ENCODE assay signal across 1 cellular context in the genomic region with DNA sequence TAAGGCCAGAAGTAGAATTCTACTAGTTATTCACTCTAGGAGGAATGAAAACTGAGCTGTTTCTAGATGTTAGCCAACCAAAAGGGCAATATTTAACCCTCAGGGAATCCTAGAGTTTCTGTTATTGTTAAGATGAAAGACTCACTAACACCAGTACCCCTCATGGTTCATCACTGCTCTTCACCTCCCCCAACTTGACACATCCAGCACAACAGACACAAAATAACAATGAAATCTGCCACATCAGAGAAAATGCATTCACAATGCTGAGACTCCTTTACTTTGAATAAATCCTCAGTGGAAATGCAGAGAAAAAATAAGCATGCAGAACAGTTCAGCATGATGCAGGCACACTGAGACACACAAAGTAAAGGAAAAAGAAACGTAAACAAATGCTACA.
TF ChIP-seq lines count a peak whose summit lies in the region.

No MANE protein-coding gene starts in this region.

TF ChIP-seq in GM23338, 12 proteins besides CTCF, POLR2A, EP300 and RAD21 (continued from another document):
- TF ChIP-seq EZH2 (IDR thresholded peaks at IDR 0.05; ENCODE audit: low read depth, unreplicated experiment): no peak
- TF ChIP-seq, protein P1, sequence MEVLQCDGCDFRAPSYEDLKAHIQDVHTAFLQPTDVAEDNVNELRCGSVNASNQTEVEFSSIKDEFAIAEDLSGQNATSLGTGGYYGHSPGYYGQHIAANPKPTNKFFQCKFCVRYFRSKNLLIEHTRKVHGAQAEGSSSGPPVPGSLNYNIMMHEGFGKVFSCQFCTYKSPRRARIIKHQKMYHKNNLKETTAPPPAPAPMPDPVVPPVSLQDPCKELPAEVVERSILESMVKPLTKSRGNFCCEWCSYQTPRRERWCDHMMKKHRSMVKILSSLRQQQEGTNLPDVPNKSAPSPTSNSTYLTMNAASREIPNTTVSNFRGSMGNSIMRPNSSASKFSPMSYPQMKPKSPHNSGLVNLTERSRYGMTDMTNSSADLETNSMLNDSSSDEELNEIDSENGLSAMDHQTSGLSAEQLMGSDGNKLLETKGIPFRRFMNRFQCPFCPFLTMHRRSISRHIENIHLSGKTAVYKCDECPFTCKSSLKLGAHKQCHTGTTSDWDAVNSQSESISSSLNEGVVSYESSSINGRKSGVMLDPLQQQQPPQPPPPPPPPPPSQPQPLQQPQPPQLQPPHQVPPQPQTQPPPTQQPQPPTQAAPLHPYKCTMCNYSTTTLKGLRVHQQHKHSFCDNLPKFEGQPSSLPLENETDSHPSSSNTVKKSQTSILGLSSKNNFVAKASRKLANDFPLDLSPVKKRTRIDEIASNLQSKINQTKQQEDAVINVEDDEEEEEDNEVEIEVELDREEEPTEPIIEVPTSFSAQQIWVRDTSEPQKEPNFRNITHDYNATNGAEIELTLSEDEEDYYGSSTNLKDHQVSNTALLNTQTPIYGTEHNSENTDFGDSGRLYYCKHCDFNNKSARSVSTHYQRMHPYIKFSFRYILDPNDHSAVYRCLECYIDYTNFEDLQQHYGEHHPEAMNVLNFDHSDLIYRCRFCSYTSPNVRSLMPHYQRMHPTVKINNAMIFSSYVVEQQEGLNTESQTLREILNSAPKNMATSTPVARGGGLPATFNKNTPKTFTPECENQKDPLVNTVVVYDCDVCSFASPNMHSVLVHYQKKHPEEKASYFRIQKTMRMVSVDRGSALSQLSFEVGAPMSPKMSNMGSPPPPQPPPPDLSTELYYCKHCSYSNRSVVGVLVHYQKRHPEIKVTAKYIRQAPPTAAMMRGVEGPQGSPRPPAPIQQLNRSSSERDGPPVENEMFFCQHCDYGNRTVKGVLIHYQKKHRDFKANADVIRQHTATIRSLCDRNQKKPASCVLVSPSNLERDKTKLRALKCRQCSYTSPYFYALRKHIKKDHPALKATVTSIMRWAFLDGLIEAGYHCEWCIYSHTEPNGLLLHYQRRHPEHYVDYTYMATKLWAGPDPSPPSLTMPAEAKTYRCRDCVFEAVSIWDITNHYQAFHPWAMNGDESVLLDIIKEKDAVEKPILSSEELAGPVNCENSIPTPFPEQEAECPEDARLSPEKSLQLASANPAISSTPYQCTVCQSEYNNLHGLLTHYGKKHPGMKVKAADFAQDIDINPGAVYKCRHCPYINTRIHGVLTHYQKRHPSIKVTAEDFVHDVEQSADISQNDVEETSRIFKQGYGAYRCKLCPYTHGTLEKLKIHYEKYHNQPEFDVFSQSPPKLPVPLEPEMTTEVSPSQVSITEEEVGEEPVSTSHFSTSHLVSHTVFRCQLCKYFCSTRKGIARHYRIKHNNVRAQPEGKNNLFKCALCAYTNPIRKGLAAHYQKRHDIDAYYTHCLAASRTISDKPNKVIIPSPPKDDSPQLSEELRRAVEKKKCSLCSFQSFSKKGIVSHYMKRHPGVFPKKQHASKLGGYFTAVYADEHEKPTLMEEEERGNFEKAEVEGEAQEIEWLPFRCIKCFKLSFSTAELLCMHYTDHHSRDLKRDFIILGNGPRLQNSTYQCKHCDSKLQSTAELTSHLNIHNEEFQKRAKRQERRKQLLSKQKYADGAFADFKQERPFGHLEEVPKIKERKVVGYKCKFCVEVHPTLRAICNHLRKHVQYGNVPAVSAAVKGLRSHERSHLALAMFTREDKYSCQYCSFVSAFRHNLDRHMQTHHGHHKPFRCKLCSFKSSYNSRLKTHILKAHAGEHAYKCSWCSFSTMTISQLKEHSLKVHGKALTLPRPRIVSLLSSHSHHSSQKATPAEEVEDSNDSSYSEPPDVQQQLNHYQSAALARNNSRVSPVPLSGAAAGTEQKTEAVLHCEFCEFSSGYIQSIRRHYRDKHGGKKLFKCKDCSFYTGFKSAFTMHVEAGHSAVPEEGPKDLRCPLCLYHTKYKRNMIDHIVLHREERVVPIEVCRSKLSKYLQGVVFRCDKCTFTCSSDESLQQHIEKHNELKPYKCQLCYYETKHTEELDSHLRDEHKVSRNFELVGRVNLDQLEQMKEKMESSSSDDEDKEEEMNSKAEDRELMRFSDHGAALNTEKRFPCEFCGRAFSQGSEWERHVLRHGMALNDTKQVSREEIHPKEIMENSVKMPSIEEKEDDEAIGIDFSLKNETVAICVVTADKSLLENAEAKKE (CRISPR knock-in tag; IDR thresholded peaks at IDR 0.05): no peak
- no peak for TF ChIP-seq EZH2phosphoT487 (IDR thresholded peaks at IDR 0.05; ENCODE audit: unreplicated experiment)
